ENCODE assay signal across 10 cellular contexts in the genomic region with DNA sequence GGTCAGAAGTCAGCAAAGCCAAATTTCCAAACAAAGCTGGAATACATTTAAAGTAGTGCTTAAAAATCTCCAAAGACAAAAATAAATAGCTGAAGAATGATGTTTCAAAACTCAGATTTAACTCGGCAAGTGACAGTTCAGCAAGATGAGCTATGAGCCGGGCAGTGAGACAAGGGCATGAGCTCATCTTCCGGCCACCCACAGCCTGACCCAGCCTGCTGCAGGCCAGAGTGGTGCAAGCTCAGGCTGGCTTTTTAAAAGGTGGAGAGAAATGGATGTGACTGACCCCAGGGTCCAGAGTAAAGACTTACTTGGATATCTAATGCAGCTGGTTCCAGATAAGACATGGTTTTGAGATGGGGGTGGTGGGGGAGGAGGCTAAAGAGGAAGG.
A peak's percentile ranks its signal among the peaks of the same experiment; 100 is the strongest.
DNase-seq lines count a peak whose midpoint lies in the region; ATAC-seq, FAIRE-seq and TF ChIP-seq lines count a peak whose summit lies in the region.
"Had no signal": no experiment of that assay in that cellular context is flagged by ENCODE, and none has a peak within 500 bp of the region (broad histone marks: within the 10 kb centered on the region; RNA-seq: fewer than 3 reads in every experiment).

No MANE protein-coding gene starts in this region.

- H3K9me3 Mint-ChIP-seq in effector memory CD8-positive, alpha-beta T cell = peaks cover 2 to 8% of the 10 kb centered on the region in 2 donors
- peaks cover 6% of the 10 kb centered on the region for H3K9me3 Mint-ChIP-seq in Calu3 (ENCODE audit: low read depth, unreplicated experiment)

- no peak overlapping the region for H3K27ac ChIP-seq in A549
- peak overlapping the region; percentile 39 for H3K27ac ChIP-seq in RWPE2 (ENCODE audit: poor library complexity, severe bottlenecking)

- no peak for TF ChIP-seq RAD21 in A549 (conservative IDR thresholded peaks at IDR 0.05 in 1 of 2, IDR thresholded peaks at IDR 0.05 in 1 of 2)

- no peaks in the 10 kb centered on the region for H3K4me1 Mint-ChIP-seq in effector memory CD8-positive, alpha-beta T cell (ENCODE audit: low read depth in 2 of 2)
- H3K4me1 Mint-ChIP-seq in Calu3 (ENCODE audit: low read depth, unreplicated experiment) = no peaks in the 10 kb centered on the region

- WGBS in A549 (ENCODE audit: missing lambda C conversion rate) = 22% methylated on average over 3 of the region's 3 CpGs

- peaks cover 4% of the 10 kb centered on the region; the same call in 1 of the 3 replicates for H3K4me1 ChIP-seq in A549
- peaks cover 10% of the 10 kb centered on the region for H3K4me1 ChIP-seq in RWPE2 (ENCODE audit: insufficient read depth, poor library complexity, severe bottlenecking)

- BruUV-seq in Calu3 (replicated peaks; lab: Mats Ljungman, UMichigan) = no TSS peak

- H3K27me3 ChIP-seq in RWPE2 (ENCODE audit: insufficient read depth, poor library complexity, severe bottlenecking) = no peaks in the 10 kb centered on the region

- TF ChIP-seq CTCF in A549 (IDR thresholded peaks at IDR 0.05) (no peak), RWPE2 (IDR thresholded peaks at IDR 0.05; ENCODE audit: poor library complexity, severe bottlenecking) (no peak), omental fat pad (IDR thresholded peaks at IDR 0.05) (no peak), Calu3 (IDR thresholded peaks at IDR 0.05; ENCODE audit: unreplicated experiment) (no peak)

- ATAC-seq in A549 (peak; percentile 74 to 77), RWPE2 (ENCODE audit: low read depth) (peak; percentile 88), omental fat pad (ENCODE audit: low FRiP score) (peak; percentile 85)
- ATAC-seq in effector memory CD8-positive, alpha-beta T cell (replicated peaks) = no peak

- H3K9me3 ChIP-seq in A549 (0 out of 3 replicates have a peak, but pooled peaks cover 3% of the 10 kb centered on the region), RWPE2 (ENCODE audit: severe bottlenecking) (no peaks in the 10 kb centered on the region)

- no peak for FAIRE-seq in A549 (lab: Jason Lieb, UNC)
- FAIRE-seq: A204.1 had no signal

- POLR2A ChIA-PET in A549 (lab: Yijun Ruan, JAX) = no interaction called here

- no peak overlapping the region for H3K4me3 Mint-ChIP-seq in effector memory CD8-positive, alpha-beta T cell
- H3K4me3 Mint-ChIP-seq in Calu3 (ENCODE audit: low read depth, unreplicated experiment) = no peak overlapping the region

- TF ChIP-seq EP300 in A549 (IDR thresholded peaks at IDR 0.05) = no peak

- intact Hi-C loops in Calu3 (cut with micrococcal nuclease; ENCODE audit: unreplicated experiment) = no loop called here

- H3K36me3 ChIP-seq in RWPE2 (ENCODE audit: low read depth) = no peaks in the 10 kb centered on the region

- peak overlapping the region; percentile 6; the same call in 2 of the 3 replicates for H3K4me2 ChIP-seq in A549

- H3K27ac Mint-ChIP-seq in effector memory CD8-positive, alpha-beta T cell = no peak overlapping the region
- no peak overlapping the region for H3K27ac Mint-ChIP-seq in Calu3 (ENCODE audit: unreplicated experiment)

- no peak for TF ChIP-seq POLR2A in A549 (IDR thresholded peaks at IDR 0.05; ENCODE audit: low read length)

- H3K4me3 ChIP-seq in A549 (no peak overlapping the region), RWPE2 (ENCODE audit: severe bottlenecking) (no peak overlapping the region)

- H3K27me3 Mint-ChIP-seq in effector memory CD8-positive, alpha-beta T cell = peaks cover 0 to 5% of the 10 kb centered on the region in 2 donors
- H3K27me3 Mint-ChIP-seq in Calu3 (ENCODE audit: unreplicated experiment) = peaks cover 69% of the 10 kb centered on the region

- no peaks in the 10 kb centered on the region for H3K36me3 Mint-ChIP-seq in effector memory CD8-positive, alpha-beta T cell (ENCODE audit: insufficient read depth)
- no peaks in the 10 kb centered on the region for H3K36me3 Mint-ChIP-seq in Calu3 (ENCODE audit: insufficient read depth, unreplicated experiment)

- CTCF ChIA-PET in A549 (lab: Yijun Ruan, JAX) = interaction anchor here (0.6 to 1.5 kb wide), 2 partner anchors 65 to 417 kb away, joined by 3 to 6 read pairs; no protein-coding TSS in a partner anchor
- CTCF ChIA-PET in Calu3 (lab: Charles Lee) = interaction anchor here (0.6 kb wide), 2 partner anchors 15 to 1786 kb away, joined by 3 read pairs; no protein-coding TSS in a partner anchor

- no peak for DNase-seq in A549 (ENCODE audit: low read depth in 1 of 2, low spot score in 1 of 2)
- DNase-seq in RWPE2 (ENCODE audit: low spot score) = no peak
- peak; percentile 63 for DNase-seq in glomerular visceral epithelial cell (ENCODE audit: extremely low spot score)
- no peak for DNase-seq in omental fat pad (ENCODE audit: low spot score)
- DNase-seq in GM19238 (ENCODE audit: insufficient read length, low spot score) = no peak
- DNase-seq in effector memory CD8-positive, alpha-beta T cell = no peak
- no peak for DNase-seq in Calu3
- DNase-seq in T-helper 2 cell = no peak
- DNase-seq: activated CD4-positive, CD25-positive, alpha-beta regulatory T cell treated with anti-CD3 and anti-CD28 coated beads, Interleukin-2, amount 50 U/mL, for 72 hours had no signal

TF ChIP-seq in A549, 52 proteins besides CTCF, POLR2A, EP300 and RAD21:
- TF ChIP-seq HES2 (IDR thresholded peaks at IDR 0.05) = no peak
- no peak for TF ChIP-seq HOXB5 (CRISPR knock-in tag; IDR thresholded peaks at IDR 0.05)
- TF ChIP-seq, protein P1, sequence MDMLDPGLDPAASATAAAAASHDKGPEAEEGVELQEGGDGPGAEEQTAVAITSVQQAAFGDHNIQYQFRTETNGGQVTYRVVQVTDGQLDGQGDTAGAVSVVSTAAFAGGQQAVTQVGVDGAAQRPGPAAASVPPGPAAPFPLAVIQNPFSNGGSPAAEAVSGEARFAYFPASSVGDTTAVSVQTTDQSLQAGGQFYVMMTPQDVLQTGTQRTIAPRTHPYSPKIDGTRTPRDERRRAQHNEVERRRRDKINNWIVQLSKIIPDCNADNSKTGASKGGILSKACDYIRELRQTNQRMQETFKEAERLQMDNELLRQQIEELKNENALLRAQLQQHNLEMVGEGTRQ (IDR thresholded peaks at IDR 0.05) = no peak
- TF ChIP-seq CHD4 (IDR thresholded peaks at IDR 0.05; ENCODE audit: borderline replicate concordance) = no peak
- no peak for TF ChIP-seq FOXS1 (CRISPR knock-in tag; IDR thresholded peaks at IDR 0.05)
